Comparison of ENCODE assay signal across 29 cellular contexts in genomic region chr10:129689681-129690080, GRCh38.
DNase-seq lines count a peak whose midpoint lies in the region; ATAC-seq and TF ChIP-seq lines count a peak whose summit lies in the region.
"Had no signal": no experiment of that assay in that cellular context is flagged by ENCODE, and none has a peak within 500 bp of the region (broad histone marks: within the 10 kb centered on the region; RNA-seq: fewer than 3 reads in every experiment).

No MANE protein-coding gene starts in this region.

- no peaks in the 10 kb centered on the region for H3K9me3 ChIP-seq in sigmoid colon
- H3K9me3 ChIP-seq: thyroid gland had no signal

- H3K9me3 Mint-ChIP-seq in activated T-helper 1 cell treated with anti-CD3 and anti-CD28 coated beads, Interleukin-12 subunit alpha, Interleukin-12 subunit beta, Interleukin-2, Interleukin-4 antibody, amounts not matched to agents 30 ng/mL and 10 ng/mL and 1 ng/mL, durations not matched to agents 14 hours and 24 hours and 36 hours: no peaks in the 10 kb centered on the region
- H3K9me3 Mint-ChIP-seq: activated CD4-positive, alpha-beta T cell treated with anti-CD3 and anti-CD28 coated beads, Interleukin-2, amount 10 ng/mL, durations not matched to agents 24 days and 14 days; activated T-cell treated with anti-CD3 and anti-CD28 coated beads, Interleukin-2, amount 50 U/mL, for 4 hours; H9; memory B cell; T-helper 2 cell treated with Interferon-gamma antibody and Interleukin-4, amounts not matched to agents 5 μg/mL and 100 μg/mL, for 36 hours had no signal

- H3K27me3 Mint-ChIP-seq in activated T-helper 1 cell treated with anti-CD3 and anti-CD28 coated beads, Interleukin-12 subunit alpha, Interleukin-12 subunit beta, Interleukin-2, Interleukin-4 antibody, amounts not matched to agents 30 ng/mL and 10 ng/mL and 1 ng/mL, durations not matched to agents 14 hours and 24 hours and 36 hours (ENCODE audit: insufficient read depth): no peaks in the 10 kb centered on the region
- H3K27me3 Mint-ChIP-seq: activated CD4-positive, alpha-beta T cell treated with anti-CD3 and anti-CD28 coated beads, Interleukin-2, amount 10 ng/mL, durations not matched to agents 24 days and 14 days; memory B cell; naive B cell had no signal

- H3K27me3 ChIP-seq in sigmoid colon: no peaks in the 10 kb centered on the region
- H3K27me3 ChIP-seq: BLaER1 treated with 17β-estradiol and CSF1 and Interleukin-3, amounts not matched to agents 10 nM and 100 nM; thyroid gland had no signal

- H3K27ac ChIP-seq in coronary artery (peak overlapping the region in 1 of 2 donors; percentile 61), sigmoid colon (peak overlapping the region in 1 of 4 donors; percentile 55)
- H3K27ac ChIP-seq: BLaER1 treated with 17β-estradiol and CSF1 and Interleukin-3, amounts not matched to agents 10 nM and 100 nM; KMS-11; SK-N-MC; thyroid gland had no signal

- H3K36me3 ChIP-seq in sigmoid colon: no peaks in the 10 kb centered on the region
- H3K36me3 ChIP-seq: BLaER1 treated with 17β-estradiol and CSF1 and Interleukin-3, amounts not matched to agents 10 nM and 100 nM; thyroid gland had no signal

- ATAC-seq in Right ventricle myocardium superior (ENCODE audit: poor library complexity) (peak; percentile 68), sciatic nerve (peak; percentile 84)
- ATAC-seq: activated T-cell treated with anti-CD3 and anti-CD28 coated beads, Interleukin-2, amount 50 U/mL, for 4 hours had no signal

- H3K4me1 ChIP-seq in sigmoid colon: peaks cover 0 to 24% (median 7%) of the 10 kb centered on the region in 4 donors
- H3K4me1 ChIP-seq: BLaER1 treated with 17β-estradiol and CSF1 and Interleukin-3, amounts not matched to agents 10 nM and 100 nM had no signal

- H3K27ac Mint-ChIP-seq in activated T-helper 1 cell treated with anti-CD3 and anti-CD28 coated beads, Interleukin-12 subunit alpha, Interleukin-12 subunit beta, Interleukin-2, Interleukin-4 antibody, amounts not matched to agents 30 ng/mL and 10 ng/mL and 1 ng/mL, durations not matched to agents 14 hours and 24 hours and 36 hours: no peak overlapping the region
- H3K27ac Mint-ChIP-seq: activated CD4-positive, alpha-beta T cell treated with anti-CD3 and anti-CD28 coated beads, Interleukin-2, amount 10 ng/mL, durations not matched to agents 24 days and 14 days; H9; memory B cell; T-helper 2 cell treated with Interferon-gamma antibody and Interleukin-4, amounts not matched to agents 5 μg/mL and 100 μg/mL, for 36 hours had no signal

- 39 to 68% methylated on average over 4 of the region's 4 CpGs for WGBS in sigmoid colon, 2 donors

- TF ChIP-seq POLR2A in sigmoid colon (IDR thresholded peaks at IDR 0.05): no peak

- H3K36me3 Mint-ChIP-seq in activated T-helper 1 cell treated with anti-CD3 and anti-CD28 coated beads, Interleukin-12 subunit alpha, Interleukin-12 subunit beta, Interleukin-2, Interleukin-4 antibody, amounts not matched to agents 30 ng/mL and 10 ng/mL and 1 ng/mL, durations not matched to agents 14 hours and 24 hours and 36 hours (ENCODE audit: low read depth): no peaks in the 10 kb centered on the region

- H3K4me3 ChIP-seq in coronary artery (peak overlapping the region; percentile 22), sigmoid colon (no peak overlapping the region)
- H3K4me3 ChIP-seq: BLaER1 treated with 17β-estradiol and CSF1 and Interleukin-3, amounts not matched to agents 10 nM and 100 nM; SK-N-MC; thyroid gland had no signal

- TF ChIP-seq EP300 in sigmoid colon (IDR thresholded peaks at IDR 0.05): no peak

- intact Hi-C loops in Right ventricle myocardium superior (cut with DNase I) (no loop called here), sciatic nerve (cut with DNase I) (no loop called here), sigmoid colon (cut with DNase I) (no loop called here)
- intact Hi-C loops in activated T-helper 1 cell treated with anti-CD3 and anti-CD28 coated beads, Interleukin-12 subunit alpha, Interleukin-12 subunit beta, Interleukin-2, Interleukin-4 antibody, amounts not matched to agents 30 ng/mL and 10 ng/mL and 1 ng/mL, durations not matched to agents 14 hours and 24 hours and 36 hours (cut with micrococcal nuclease): no loop called here

- H3K4me1 Mint-ChIP-seq in activated T-helper 1 cell treated with anti-CD3 and anti-CD28 coated beads, Interleukin-12 subunit alpha, Interleukin-12 subunit beta, Interleukin-2, Interleukin-4 antibody, amounts not matched to agents 30 ng/mL and 10 ng/mL and 1 ng/mL, durations not matched to agents 14 hours and 24 hours and 36 hours (ENCODE audit: low read depth): no peaks in the 10 kb centered on the region
- H3K4me1 Mint-ChIP-seq: activated CD4-positive, alpha-beta T cell treated with anti-CD3 and anti-CD28 coated beads, Interleukin-2, amount 10 ng/mL, durations not matched to agents 24 days and 14 days had no signal

- DNase-seq in GM04504 (ENCODE audit: low read depth): peak; percentile 4
- no peak for DNase-seq in coronary artery (ENCODE audit: low spot score)
- DNase-seq in Right ventricle myocardium superior: no peak
- DNase-seq in sciatic nerve (ENCODE audit: low spot score): no peak
- no peak for DNase-seq in sigmoid colon
- DNase-seq in SW 1271 (lab: John Stamatoyannopoulos, UW): no peak
- no peak for DNase-seq in activated T-helper 1 cell treated with anti-CD3 and anti-CD28 coated beads, Interleukin-12 subunit alpha, Interleukin-12 subunit beta, Interleukin-2, Interleukin-4 antibody, amounts not matched to agents 30 ng/mL and 10 ng/mL and 1 ng/mL, durations not matched to agents 14 hours and 24 hours and 36 hours (ENCODE audit: low spot score)
- DNase-seq in NCI-H2107 treated with DMSO at 0.1 percent for 48 hours (lab: John Stamatoyannopoulos, UW; ENCODE audit: unreplicated experiment): no peak
- DNase-seq: activated CD4-positive, alpha-beta T cell treated with anti-CD3 and anti-CD28 coated beads, Interleukin-2, amount 10 ng/mL, durations not matched to agents 24 days and 14 days; activated naive CD4-positive, alpha-beta T cell treated with Interleukin-2 at 50 U/mL for 16 hours; activated T-cell treated with anti-CD3 and anti-CD28 coated beads, Interleukin-2, amount 50 U/mL, for 4 hours; central memory CD4-positive, alpha-beta T cell; DMS79 treated with DMSO at 0.1 percent for 48 hours; H9; kidney glomerular epithelial cell; MV-4-11; naive B cell; NCI-H1694 treated with DMSO at 0.1 percent for 48 hours; NCI-H2171 treated with DMSO at 0.1 percent for 48 hours; NCI-H524 treated with DMSO at 0.1 percent for 48 hours; occipital lobe; stimulated activated CD4-positive, alpha-beta T cell treated with anti-CD3 and anti-CD28 coated beads, Interleukin-4, amount 100 ng/mL, for 4 hours; stimulated activated naive CD4-positive, alpha-beta T cell treated with Interleukin-2 at 50 U/mL for 16 hours; thyroid gland had no signal

- no peak overlapping the region for H3K4me3 Mint-ChIP-seq in activated T-helper 1 cell treated with anti-CD3 and anti-CD28 coated beads, Interleukin-12 subunit alpha, Interleukin-12 subunit beta, Interleukin-2, Interleukin-4 antibody, amounts not matched to agents 30 ng/mL and 10 ng/mL and 1 ng/mL, durations not matched to agents 14 hours and 24 hours and 36 hours
- H3K4me3 Mint-ChIP-seq: activated CD4-positive, alpha-beta T cell treated with anti-CD3 and anti-CD28 coated beads, Interleukin-2, amount 10 ng/mL, durations not matched to agents 24 days and 14 days; activated T-cell treated with anti-CD3 and anti-CD28 coated beads, Interleukin-2, amount 50 U/mL, for 4 hours; H9; memory B cell; naive B cell; T-helper 2 cell treated with Interferon-gamma antibody and Interleukin-4, amounts not matched to agents 5 μg/mL and 100 μg/mL, for 36 hours had no signal

- TF ChIP-seq CTCF in coronary artery (IDR thresholded peaks at IDR 0.05) (no peak), sigmoid colon (IDR thresholded peaks at IDR 0.05) (no peak)
